ENCODE assay signal across 1 cellular context in genomic region chr2:220269421-220269820, GRCh38.
TF ChIP-seq lines count a peak whose summit lies in the region.

No MANE protein-coding gene starts in this region.

TF ChIP-seq in HEK293, 187 proteins besides CTCF, POLR2A, EP300 and RAD21 (continued from another document):
- TF ChIP-seq PRDM10 (tag by site-specific recombination; IDR thresholded peaks at IDR 0.05) (peak; percentile 25; the same call in 1 of the 2 replicates), GLIS1 (tag by site-specific recombination; IDR thresholded peaks at IDR 0.05) (peak; percentile 64; the same call in 1 of the 2 replicates), RBAK (tag by site-specific recombination; IDR thresholded peaks at IDR 0.05) (no peak), MYNN (tag by site-specific recombination; IDR thresholded peaks at IDR 0.05; ENCODE audit: borderline replicate concordance) (no peak)
